In the genomic region with DNA sequence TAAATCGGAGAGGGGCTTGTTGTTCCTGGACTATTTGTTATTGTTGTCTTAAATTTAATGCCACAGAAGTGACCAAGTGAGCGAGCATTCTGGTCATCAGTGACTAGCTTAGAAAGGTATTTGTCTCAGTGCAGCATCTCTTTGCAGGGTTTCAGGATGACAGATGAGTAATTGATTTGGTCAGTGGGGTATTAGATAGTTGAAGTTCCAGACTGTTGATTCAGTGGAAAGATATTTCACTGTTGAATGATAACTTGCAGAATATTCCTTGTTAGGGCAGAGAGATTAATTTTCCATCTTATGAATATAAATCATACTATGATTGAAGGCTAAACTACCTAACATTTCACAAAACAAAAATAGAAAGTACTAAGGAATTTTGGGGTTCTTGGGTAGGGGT, we compare ENCODE assay signal across 12 cellular contexts.
DNase-seq lines count a peak whose midpoint lies in the region; ATAC-seq, FAIRE-seq and TF ChIP-seq lines count a peak whose summit lies in the region.
"Had no signal": no experiment of that assay in that cellular context is flagged by ENCODE, and none has a peak within 500 bp of the region (broad histone marks: within the 10 kb centered on the region; RNA-seq: fewer than 3 reads in every experiment).

No MANE protein-coding gene starts in this region.

- peaks cover 98% of the 10 kb centered on the region for H3K79me2 ChIP-seq in neural cell (replicated peaks; ENCODE audit: insufficient read depth, low read length)

- TF ChIP-seq EP300 in neural cell (conservative IDR thresholded peaks at IDR 0.05; ENCODE audit: poor library complexity, severe bottlenecking), result no peak

- H3K4me2 ChIP-seq in neural cell (ENCODE audit: low read length), result peak overlapping the region; percentile 85

- WGBS in small intestine, 3 donors, result 75 to 89% (median 87%) methylated on average over 2 of the region's 2 CpGs
- 83 to 93% (median 88%) methylated on average over 2 of the region's 2 CpGs for WGBS in spleen, 5 donors

- H2AFZ ChIP-seq in neural cell (ENCODE audit: low read depth, low read length), result no peak overlapping the region

- no peak for FAIRE-seq in small intestine (lab: Jason Lieb, UNC)

- intact Hi-C loops in spleen (cut with DNase I; ENCODE audit: low total_unique reads), result loop anchor here (5.0 to 10.0 kb wide), 3 partner anchors 51 to 158 kb away; a partner anchor contains a TSS

- no peaks in the 10 kb centered on the region for H3K9me2 ChIP-seq in neural cell (ENCODE audit: insufficient read depth, low read length)

- H3K27ac ChIP-seq in neural cell (ENCODE audit: low read length) (peak overlapping the region; percentile 83), small intestine (ENCODE audit: low read depth in 1 of 2, low read length in 1 of 2) (no peak overlapping the region), right atrium auricular region (no peak overlapping the region), spleen (no peak overlapping the region)

- H3K36me3 ChIP-seq in neural cell (ENCODE audit: insufficient read depth, low read length) (no peaks in the 10 kb centered on the region), small intestine (ENCODE audit: control insufficient read depth in 2 of 2, insufficient read depth in 2 of 2, low read length in 2 of 2) (no peaks in the 10 kb centered on the region), right atrium auricular region (no peaks in the 10 kb centered on the region), spleen (no peaks in the 10 kb centered on the region)

- no peak for TF ChIP-seq POLR2A in spleen (IDR thresholded peaks at IDR 0.05)

- H3K4me1 ChIP-seq in small intestine (ENCODE audit: control insufficient read depth in 2 of 2, insufficient read depth in 1 of 2, low read depth in 1 of 2, low read length in 1 of 2), result peaks cover 0 to 16% of the 10 kb centered on the region in 2 donors
- peaks cover 0 to 58% of the 10 kb centered on the region in 2 donors for H3K4me1 ChIP-seq in right atrium auricular region
- H3K4me1 ChIP-seq in spleen, result peaks cover 24 to 80% (median 49%) of the 10 kb centered on the region in 6 donors

- no peaks in the 10 kb centered on the region for H4K20me1 ChIP-seq in neural cell (ENCODE audit: insufficient read depth)

- peak overlapping the region; percentile 70 for H3K9ac ChIP-seq in neural cell (ENCODE audit: low read length)

- TF ChIP-seq CTCF in neural cell (IDR thresholded peaks at IDR 0.05; ENCODE audit: poor library complexity, severe bottlenecking) (no peak), right atrium auricular region (IDR thresholded peaks at IDR 0.05) (no peak), spleen (IDR thresholded peaks at IDR 0.05 in 8 of 11, conservative IDR thresholded peaks at IDR 0.05 in 3 of 11) (no peak)

- no peak for ATAC-seq in esophagus mucosa

- H3F3A ChIP-seq in neural cell (ENCODE audit: insufficient read depth, low read length, poor library complexity, severe bottlenecking), result no peaks in the 10 kb centered on the region

- no peaks in the 10 kb centered on the region for H3K27me3 ChIP-seq in neural cell (ENCODE audit: insufficient read depth, low read depth, low read length)
- H3K27me3 ChIP-seq in small intestine (ENCODE audit: control insufficient read depth in 2 of 2, insufficient read depth in 2 of 2, low read length in 2 of 2), result no peaks in the 10 kb centered on the region
- no peaks in the 10 kb centered on the region for H3K27me3 ChIP-seq in right atrium auricular region
- H3K27me3 ChIP-seq in spleen (replicated peaks in 1 of 7), result no peaks in the 10 kb centered on the region

- DNase-seq in EL, result peak; percentile 99
- peak; percentile 34 to 61 for DNase-seq in NCI-H446 (lab: John Stamatoyannopoulos, UW)
- peak; percentile 71 for DNase-seq in dermis blood vessel endothelial cell
- no peak for DNase-seq in small intestine
- no peak for DNase-seq in right atrium auricular region (ENCODE audit: low spot score)
- DNase-seq in spleen, result no peak
- DNase-seq: activated CD4-positive, alpha-beta T cell treated with anti-CD3 and anti-CD28 coated beads, Interleukin-2, amount 50 U/mL, for 1 hour; central memory CD4-positive, alpha-beta T cell; left cardiac atrium; substantia nigra had no signal

- H3K9me3 ChIP-seq in neural cell (ENCODE audit: low read length) (no peaks in the 10 kb centered on the region), small intestine (ENCODE audit: control insufficient read depth, low read depth) (no peaks in the 10 kb centered on the region), right atrium auricular region (no peaks in the 10 kb centered on the region), spleen (no peaks in the 10 kb centered on the region)

- TF ChIP-seq RAD21 in neural cell (conservative IDR thresholded peaks at IDR 0.05), result no peak

- H3K4me3 ChIP-seq in neural cell (ENCODE audit: low read length), result peak overlapping the region; percentile 60
- H3K4me3 ChIP-seq in small intestine (ENCODE audit: low read depth in 1 of 2, low read length in 2 of 2), result no peak overlapping the region
- H3K4me3 ChIP-seq in right atrium auricular region, result no peak overlapping the region
- H3K4me3 ChIP-seq in spleen, result no peak overlapping the region

TF ChIP-seq in neural cell, 6 proteins besides CTCF, POLR2A, EP300 and RAD21:
- TF ChIP-seq POLR2AphosphoS5 (IDR thresholded peaks at IDR 0.05), result no peak
- TF ChIP-seq SMC3 (conservative IDR thresholded peaks at IDR 0.05; ENCODE audit: poor library complexity), result no peak
- no peak for TF ChIP-seq TAF1 (IDR thresholded peaks at IDR 0.05; ENCODE audit: low read depth)
- TF ChIP-seq MXI1 (conservative IDR thresholded peaks at IDR 0.05; ENCODE audit: poor library complexity, severe bottlenecking), result no peak
- TF ChIP-seq, protein P1, sequence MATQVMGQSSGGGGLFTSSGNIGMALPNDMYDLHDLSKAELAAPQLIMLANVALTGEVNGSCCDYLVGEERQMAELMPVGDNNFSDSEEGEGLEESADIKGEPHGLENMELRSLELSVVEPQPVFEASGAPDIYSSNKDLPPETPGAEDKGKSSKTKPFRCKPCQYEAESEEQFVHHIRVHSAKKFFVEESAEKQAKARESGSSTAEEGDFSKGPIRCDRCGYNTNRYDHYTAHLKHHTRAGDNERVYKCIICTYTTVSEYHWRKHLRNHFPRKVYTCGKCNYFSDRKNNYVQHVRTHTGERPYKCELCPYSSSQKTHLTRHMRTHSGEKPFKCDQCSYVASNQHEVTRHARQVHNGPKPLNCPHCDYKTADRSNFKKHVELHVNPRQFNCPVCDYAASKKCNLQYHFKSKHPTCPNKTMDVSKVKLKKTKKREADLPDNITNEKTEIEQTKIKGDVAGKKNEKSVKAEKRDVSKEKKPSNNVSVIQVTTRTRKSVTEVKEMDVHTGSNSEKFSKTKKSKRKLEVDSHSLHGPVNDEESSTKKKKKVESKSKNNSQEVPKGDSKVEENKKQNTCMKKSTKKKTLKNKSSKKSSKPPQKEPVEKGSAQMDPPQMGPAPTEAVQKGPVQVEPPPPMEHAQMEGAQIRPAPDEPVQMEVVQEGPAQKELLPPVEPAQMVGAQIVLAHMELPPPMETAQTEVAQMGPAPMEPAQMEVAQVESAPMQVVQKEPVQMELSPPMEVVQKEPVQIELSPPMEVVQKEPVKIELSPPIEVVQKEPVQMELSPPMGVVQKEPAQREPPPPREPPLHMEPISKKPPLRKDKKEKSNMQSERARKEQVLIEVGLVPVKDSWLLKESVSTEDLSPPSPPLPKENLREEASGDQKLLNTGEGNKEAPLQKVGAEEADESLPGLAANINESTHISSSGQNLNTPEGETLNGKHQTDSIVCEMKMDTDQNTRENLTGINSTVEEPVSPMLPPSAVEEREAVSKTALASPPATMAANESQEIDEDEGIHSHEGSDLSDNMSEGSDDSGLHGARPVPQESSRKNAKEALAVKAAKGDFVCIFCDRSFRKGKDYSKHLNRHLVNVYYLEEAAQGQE (IDR thresholded peaks at IDR 0.05; ENCODE audit: borderline replicate concordance), result no peak
- TF ChIP-seq EZH2 (IDR thresholded peaks at IDR 0.05; ENCODE audit: borderline replicate concordance, insufficient read depth, low read length, poor library complexity, severe bottlenecking), result no peak
TF ChIP-seq in neural cell: peak in this region for 0.

Comparison
In these comparisons a context has a peak if more than half of its experiments do, and no peak if none do; other contexts are left out.
1. DNase-seq: peak in EL (single experiment), NCI-H446 (2 of 2) and dermis blood vessel endothelial cell (single experiment); none in small intestine (single experiment), right atrium auricular region (single experiment) and spleen (single experiment).